ENCODE assay signal across 19 cellular contexts in genomic region chr5:141422742-141423291, GRCh38. TPM values are rescaled to one million over a fixed set of nuclear protein-coding genes. Genes with fewer than 3 reads are reported as not detected.
A peak's percentile ranks its signal among the peaks of the same experiment; 100 is the strongest.
DNase-seq lines count a peak whose midpoint lies in the region; ATAC-seq and TF ChIP-seq lines count a peak whose summit lies in the region.
"Had no signal": no experiment of that assay in that cellular context is flagged by ENCODE, and none has a peak within 500 bp of the region (broad histone marks: within the 10 kb centered on the region; RNA-seq: fewer than 3 reads in every experiment).

No MANE protein-coding gene starts in this region.

- H3K4me1 ChIP-seq in muscle layer of colon (ENCODE audit: insufficient read depth, low read length) (no peaks in the 10 kb centered on the region), stomach smooth muscle (ENCODE audit: control insufficient read depth, insufficient read depth, low read length) (peaks cover 3% of the 10 kb centered on the region)

- H3K36me3 Mint-ChIP-seq in T-helper 2 cell treated with Interferon-gamma antibody and Interleukin-4, amounts not matched to agents 5 μg/mL and 100 μg/mL, for 36 hours (ENCODE audit: low read depth) = no peaks in the 10 kb centered on the region
- peaks cover 77% of the 10 kb centered on the region for H3K36me3 Mint-ChIP-seq in WTC11

- ATAC-seq in WTC11 (no peak), HG03442 (IDR thresholded peaks at IDR 0.05; ENCODE audit: unreplicated experiment) (no peak), left ventricle myocardium superior (no peak)

- POLR2A ChIA-PET in WTC11 (lab: Charles Lee) = no interaction called here

- TF ChIP-seq CTCF in WTC11 (IDR thresholded peaks at IDR 0.05) = no peak

- peak overlapping the region; percentile 7 for H3K4me3 Mint-ChIP-seq in T-helper 2 cell treated with Interferon-gamma antibody and Interleukin-4, amounts not matched to agents 5 μg/mL and 100 μg/mL, for 36 hours
- H3K4me3 Mint-ChIP-seq in WTC11 = no peak overlapping the region

- H3K9me3 ChIP-seq in muscle layer of colon (ENCODE audit: low read length) (peaks cover 81% of the 10 kb centered on the region), stomach smooth muscle (ENCODE audit: control insufficient read depth in 2 of 2, low read length in 2 of 2) (peaks cover 48 to 89% of the 10 kb centered on the region in 2 donors)

- H3K4me1 Mint-ChIP-seq in T-helper 2 cell treated with Interferon-gamma antibody and Interleukin-4, amounts not matched to agents 5 μg/mL and 100 μg/mL, for 36 hours (ENCODE audit: low read depth) = peaks cover 11% of the 10 kb centered on the region
- peaks cover 26% of the 10 kb centered on the region for H3K4me1 Mint-ChIP-seq in WTC11

- peaks cover 54% of the 10 kb centered on the region for H3K27me3 Mint-ChIP-seq in T-helper 2 cell treated with Interferon-gamma antibody and Interleukin-4, amounts not matched to agents 5 μg/mL and 100 μg/mL, for 36 hours (ENCODE audit: low read depth)
- peaks cover 14% of the 10 kb centered on the region for H3K27me3 Mint-ChIP-seq in WTC11 (ENCODE audit: low read depth)

- DNase-seq in T-helper 2 cell treated with Interferon-gamma antibody and Interleukin-4, amounts not matched to agents 5 μg/mL and 100 μg/mL, for 36 hours (ENCODE audit: low spot score) = no peak
- DNase-seq in T-helper 2 cell (no peak), WTC11 (ENCODE audit: low spot score) (no peak), left ventricle myocardium superior (no peak)
- no peak for DNase-seq in stimulated activated CD4-positive, alpha-beta T cell treated with anti-CD3 and anti-CD28 coated beads, Interleukin-15, amount 100 ng/mL, for 24 hours
- DNase-seq: AML-193, GOT3, Karpas-422, NCI-H1048, NCI-H1436, NCI-H2029, NCI-H345, NCI-H524 treated with DMSO at 0.1 percent for 48 hours, SHP77 had no signal

- H3K36me3 ChIP-seq in muscle layer of colon (ENCODE audit: insufficient read depth, low read length) (no peaks in the 10 kb centered on the region), stomach smooth muscle (ENCODE audit: control insufficient read depth in 2 of 2, insufficient read depth in 2 of 2, low read length in 2 of 2) (peaks cover 4 to 8% of the 10 kb centered on the region in 2 donors)

- CTCF ChIA-PET in WTC11 (lab: Charles Lee) = interaction anchor here (0.7 to 3.6 kb wide), 7 partner anchors 10 to 135 kb away, joined by 3 to 131 read pairs (median 7); partner anchors contain the start of genes PCDHGA10 and PCDHGB3

- no peak overlapping the region for H3K27ac ChIP-seq in muscle layer of colon (ENCODE audit: low read depth, low read length)
- no peak overlapping the region for H3K27ac ChIP-seq in stomach smooth muscle (ENCODE audit: low read length)
- H3K27ac ChIP-seq: 22Rv1, C4-2B had no signal

- peak overlapping the region; percentile 14 to 28 for H3K4me3 ChIP-seq in muscle layer of colon (ENCODE audit: low read depth in 1 of 2, low read length in 2 of 2)
- peak overlapping the region; percentile 40 to 59 for H3K4me3 ChIP-seq in stomach smooth muscle (ENCODE audit: low read length in 2 of 2)

- H3K9ac ChIP-seq in muscle layer of colon (ENCODE audit: low read length) = no peak overlapping the region
- no peak overlapping the region for H3K9ac ChIP-seq in stomach smooth muscle (ENCODE audit: low read length in 2 of 2)

- intact Hi-C loops in left ventricle myocardium superior (cut with micrococcal nuclease) = no loop called here

- peaks cover 23% of the 10 kb centered on the region for H3K9me3 Mint-ChIP-seq in T-helper 2 cell treated with Interferon-gamma antibody and Interleukin-4, amounts not matched to agents 5 μg/mL and 100 μg/mL, for 36 hours
- peaks cover 40% of the 10 kb centered on the region for H3K9me3 Mint-ChIP-seq in WTC11

- no peak overlapping the region for H3K27ac Mint-ChIP-seq in T-helper 2 cell treated with Interferon-gamma antibody and Interleukin-4, amounts not matched to agents 5 μg/mL and 100 μg/mL, for 36 hours
- H3K27ac Mint-ChIP-seq in WTC11 = no peak overlapping the region

- no peaks in the 10 kb centered on the region for H3K27me3 ChIP-seq in muscle layer of colon (ENCODE audit: control insufficient read depth in 1 of 2, insufficient read depth in 2 of 2, low read length in 2 of 2)
- no peaks in the 10 kb centered on the region for H3K27me3 ChIP-seq in stomach smooth muscle (ENCODE audit: control insufficient read depth in 1 of 2, insufficient read depth in 2 of 2, low read length in 2 of 2)

TF ChIP-seq in WTC11, 78 proteins besides CTCF, POLR2A, EP300 and RAD21:
- no peak for TF ChIP-seq ZNF232 (CRISPR knock-in tag; IDR thresholded peaks at IDR 0.05)
- TF ChIP-seq IRF2 (CRISPR knock-in tag; IDR thresholded peaks at IDR 0.05; ENCODE audit: borderline replicate concordance, low read depth) = no peak
- TF ChIP-seq, protein P1, sequence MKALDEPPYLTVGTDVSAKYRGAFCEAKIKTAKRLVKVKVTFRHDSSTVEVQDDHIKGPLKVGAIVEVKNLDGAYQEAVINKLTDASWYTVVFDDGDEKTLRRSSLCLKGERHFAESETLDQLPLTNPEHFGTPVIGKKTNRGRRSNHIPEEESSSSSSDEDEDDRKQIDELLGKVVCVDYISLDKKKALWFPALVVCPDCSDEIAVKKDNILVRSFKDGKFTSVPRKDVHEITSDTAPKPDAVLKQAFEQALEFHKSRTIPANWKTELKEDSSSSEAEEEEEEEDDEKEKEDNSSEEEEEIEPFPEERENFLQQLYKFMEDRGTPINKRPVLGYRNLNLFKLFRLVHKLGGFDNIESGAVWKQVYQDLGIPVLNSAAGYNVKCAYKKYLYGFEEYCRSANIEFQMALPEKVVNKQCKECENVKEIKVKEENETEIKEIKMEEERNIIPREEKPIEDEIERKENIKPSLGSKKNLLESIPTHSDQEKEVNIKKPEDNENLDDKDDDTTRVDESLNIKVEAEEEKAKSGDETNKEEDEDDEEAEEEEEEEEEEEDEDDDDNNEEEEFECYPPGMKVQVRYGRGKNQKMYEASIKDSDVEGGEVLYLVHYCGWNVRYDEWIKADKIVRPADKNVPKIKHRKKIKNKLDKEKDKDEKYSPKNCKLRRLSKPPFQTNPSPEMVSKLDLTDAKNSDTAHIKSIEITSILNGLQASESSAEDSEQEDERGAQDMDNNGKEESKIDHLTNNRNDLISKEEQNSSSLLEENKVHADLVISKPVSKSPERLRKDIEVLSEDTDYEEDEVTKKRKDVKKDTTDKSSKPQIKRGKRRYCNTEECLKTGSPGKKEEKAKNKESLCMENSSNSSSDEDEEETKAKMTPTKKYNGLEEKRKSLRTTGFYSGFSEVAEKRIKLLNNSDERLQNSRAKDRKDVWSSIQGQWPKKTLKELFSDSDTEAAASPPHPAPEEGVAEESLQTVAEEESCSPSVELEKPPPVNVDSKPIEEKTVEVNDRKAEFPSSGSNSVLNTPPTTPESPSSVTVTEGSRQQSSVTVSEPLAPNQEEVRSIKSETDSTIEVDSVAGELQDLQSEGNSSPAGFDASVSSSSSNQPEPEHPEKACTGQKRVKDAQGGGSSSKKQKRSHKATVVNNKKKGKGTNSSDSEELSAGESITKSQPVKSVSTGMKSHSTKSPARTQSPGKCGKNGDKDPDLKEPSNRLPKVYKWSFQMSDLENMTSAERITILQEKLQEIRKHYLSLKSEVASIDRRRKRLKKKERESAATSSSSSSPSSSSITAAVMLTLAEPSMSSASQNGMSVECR (CRISPR knock-in tag; IDR thresholded peaks at IDR 0.05; ENCODE audit: borderline replicate concordance) = no peak
- no peak for TF ChIP-seq ZNF317 (CRISPR knock-in tag; IDR thresholded peaks at IDR 0.05; ENCODE audit: borderline replicate concordance, low read depth)
- peak; percentile 18; the same call in 1 of the 2 replicates for TF ChIP-seq FOXP1 (CRISPR knock-in tag; IDR thresholded peaks at IDR 0.05; ENCODE audit: borderline replicate concordance)
- TF ChIP-seq NFATC4 (CRISPR knock-in tag; IDR thresholded peaks at IDR 0.05) = no peak
- no peak for TF ChIP-seq NFE2L1 (CRISPR knock-in tag; IDR thresholded peaks at IDR 0.05)
- no peak for TF ChIP-seq ZBTB43 (CRISPR knock-in tag; IDR thresholded peaks at IDR 0.05)
- no peak for TF ChIP-seq PRRX2 (CRISPR knock-in tag; IDR thresholded peaks at IDR 0.05)
- TF ChIP-seq GABPB1 (CRISPR knock-in tag; IDR thresholded peaks at IDR 0.05) = no peak
- TF ChIP-seq RELA (CRISPR knock-in tag; IDR thresholded peaks at IDR 0.05; ENCODE audit: borderline replicate concordance) = 0 out of 2 replicates have a peak, but pooled peaks have one; percentile 67
TF ChIP-seq in WTC11: peak in this region for 2.

RNA-seq across cellular contexts. Expression of gene PCDHGA11, which starts 2.0 kb away (rescaled TPM):
- total RNA-seq in WTC11 (2021) = 7.0 to 8.4 TPM (median 7.1 TPM) in 3 replicates
- total RNA-seq in left ventricle myocardium superior = 5.0 TPM

RNA-seq across cellular contexts. Expression of gene PCDHGB7, which starts 5.3 kb away (rescaled TPM):
- 10.5 to 11.2 TPM (median 10.7 TPM) in 3 replicates for total RNA-seq in WTC11 (2021)
- 8.8 TPM for total RNA-seq in left ventricle myocardium superior

RNA-seq across cellular contexts. Expression of gene PCDHGA12, which starts 7.5 kb away (rescaled TPM):
- total RNA-seq in WTC11 (2021) (1.6 to 2.1 TPM (median 1.9 TPM) in 3 replicates), left ventricle myocardium superior (5.1 TPM)

RNA-seq across cellular contexts. Expression of gene PCDHGA10, which starts 10.0 kb away (rescaled TPM):
- total RNA-seq in WTC11 (2021) (10.7 to 11.9 TPM (median 11.0 TPM) in 3 replicates), left ventricle myocardium superior (5.3 TPM)

RNA-seq across cellular contexts. Expression of gene PCDHGB6, which starts 15.0 kb away (rescaled TPM):
- total RNA-seq in WTC11 (2021) (6.0 to 6.7 TPM (median 6.1 TPM) in 3 replicates), left ventricle myocardium superior (4.7 TPM)
